In genomic region chr2:157256621-157257020, GRCh38 we compare ENCODE assay signal across 12 cellular contexts. TPM values are rescaled to one million over a fixed set of nuclear protein-coding genes. Genes with fewer than 3 reads are reported as not detected.
DNase-seq lines count a peak whose midpoint lies in the region; ATAC-seq and TF ChIP-seq lines count a peak whose summit lies in the region.
"Had no signal": no experiment of that assay in that cellular context is flagged by ENCODE, and none has a peak within 500 bp of the region (broad histone marks: within the 10 kb centered on the region; RNA-seq: fewer than 3 reads in every experiment).

No MANE protein-coding gene starts in this region.

- H3K9me3 ChIP-seq in body of pancreas: no peaks in the 10 kb centered on the region
- H3K9me3 ChIP-seq: breast epithelium had no signal

- peaks cover 2% of the 10 kb centered on the region for H3K27me3 Mint-ChIP-seq in activated CD4-positive, alpha-beta memory T cell treated with anti-CD3 and anti-CD28 coated beads, Interleukin-2, amount 10 ng/mL, durations not matched to agents 7 days and 5 days

- no peak for TF ChIP-seq CTCF in body of pancreas (IDR thresholded peaks at IDR 0.05)
- TF ChIP-seq CTCF in lower leg skin (IDR thresholded peaks at IDR 0.05): no peak

- peaks cover 45% of the 10 kb centered on the region for H3K4me1 ChIP-seq in ACC112 (ENCODE audit: control insufficient read depth, insufficient read depth, low read length, unreplicated experiment)
- no peaks in the 10 kb centered on the region for H3K4me1 ChIP-seq in body of pancreas
- H3K4me1 ChIP-seq: breast epithelium had no signal

- H3K4me1 Mint-ChIP-seq in activated CD4-positive, alpha-beta memory T cell treated with anti-CD3 and anti-CD28 coated beads, Interleukin-2, amount 10 ng/mL, durations not matched to agents 7 days and 5 days: peaks cover 31% of the 10 kb centered on the region

- peak overlapping the region; percentile 30 for H2AFZ ChIP-seq in ACC112 (ENCODE audit: low read length, unreplicated experiment)

- H3K27ac ChIP-seq in ACC112 (ENCODE audit: low read depth, low read length) (no peak overlapping the region), body of pancreas (no peak overlapping the region)

- DNase-seq in activated CD4-positive, alpha-beta memory T cell treated with anti-CD3 and anti-CD28 coated beads, Interleukin-2, amount 10 ng/mL, durations not matched to agents 7 days and 5 days: peak; percentile 27
- DNase-seq in DMS153 treated with DMSO at 0.1 percent for 48 hours (lab: John Stamatoyannopoulos, UW; ENCODE audit: unreplicated experiment) (no peak), SK-N-DZ (ENCODE audit: low spot score) (no peak), body of pancreas (no peak), lower leg skin (ENCODE audit: low spot score in 2 of 2) (no peak)
- DNase-seq: COR-L47, SW 1271 had no signal

- no peak for TF ChIP-seq POLR2A in body of pancreas (IDR thresholded peaks at IDR 0.05)
- TF ChIP-seq POLR2A in lower leg skin (IDR thresholded peaks at IDR 0.05): no peak

- H3K27me3 ChIP-seq in ACC112 (ENCODE audit: insufficient read depth, low read length) (no peaks in the 10 kb centered on the region), body of pancreas (no peaks in the 10 kb centered on the region)
- H3K27me3 ChIP-seq: breast epithelium had no signal

- H3K9me3 Mint-ChIP-seq in activated CD4-positive, alpha-beta memory T cell treated with anti-CD3 and anti-CD28 coated beads, Interleukin-2, amount 10 ng/mL, durations not matched to agents 7 days and 5 days: peaks cover 2% of the 10 kb centered on the region
- H3K9me3 Mint-ChIP-seq: IgD-negative memory B cell had no signal

- CTCF ChIA-PET in activated CD4-positive, alpha-beta memory T cell treated with anti-CD3 and anti-CD28 coated beads, Interleukin-2, amount 10 ng/mL, durations not matched to agents 7 days and 5 days (lab: Charles Lee): no interaction called here

- 79 to 83% methylated on average over 3 of the region's 3 CpGs for WGBS in body of pancreas, 2 donors
- 91% methylated on average over 3 of the region's 3 CpGs for WGBS in lower leg skin, 2 donors

- no peak overlapping the region for H3K4me3 Mint-ChIP-seq in activated CD4-positive, alpha-beta memory T cell treated with anti-CD3 and anti-CD28 coated beads, Interleukin-2, amount 10 ng/mL, durations not matched to agents 7 days and 5 days
- H3K4me3 Mint-ChIP-seq: IgD-negative memory B cell had no signal

- POLR2A ChIA-PET in activated CD4-positive, alpha-beta memory T cell treated with anti-CD3 and anti-CD28 coated beads, Interleukin-2, amount 10 ng/mL, durations not matched to agents 7 days and 5 days (lab: Charles Lee): no interaction called here

- intact Hi-C loops in body of pancreas (cut with DNase I): no loop called here
- intact Hi-C loops in lower leg skin (cut with DNase I; ENCODE audit: low total_unique reads): no loop called here

- H3K27ac Mint-ChIP-seq in activated CD4-positive, alpha-beta memory T cell treated with anti-CD3 and anti-CD28 coated beads, Interleukin-2, amount 10 ng/mL, durations not matched to agents 7 days and 5 days: no peak overlapping the region
- H3K27ac Mint-ChIP-seq: IgD-negative memory B cell had no signal

- ATAC-seq in GM19043 (IDR thresholded peaks at IDR 0.05; ENCODE audit: low read depth, unreplicated experiment) (peak; percentile 97), HG02884 (IDR thresholded peaks at IDR 0.05; ENCODE audit: unreplicated experiment) (peak; percentile 98), body of pancreas (no peak)

- no peaks in the 10 kb centered on the region for H3K36me3 Mint-ChIP-seq in activated CD4-positive, alpha-beta memory T cell treated with anti-CD3 and anti-CD28 coated beads, Interleukin-2, amount 10 ng/mL, durations not matched to agents 7 days and 5 days (ENCODE audit: low read depth)
- H3K36me3 Mint-ChIP-seq: IgD-negative memory B cell had no signal

- peaks cover 3% of the 10 kb centered on the region for H3K79me2 ChIP-seq in ACC112 (ENCODE audit: control insufficient read depth, insufficient read depth, low read length, unreplicated experiment)

- H3K4me3 ChIP-seq in ACC112 (ENCODE audit: low read depth, low read length): 0 out of 2 replicates have a peak overlapping the region, but pooled peaks have one; percentile 81
- no peak overlapping the region for H3K4me3 ChIP-seq in body of pancreas
- no peak overlapping the region for H3K4me3 ChIP-seq in lower leg skin (ENCODE audit: low read depth, poor library complexity, severe bottlenecking)

- H3K36me3 ChIP-seq in ACC112 (ENCODE audit: insufficient read depth, low read length) (no peaks in the 10 kb centered on the region), body of pancreas (replicated peaks in 1 of 2; ENCODE audit: insufficient read depth in 1 of 2, low read depth in 2 of 2) (no peaks in the 10 kb centered on the region)
- H3K36me3 ChIP-seq: breast epithelium had no signal

RNA-seq across cellular contexts. Expression of gene GALNT5, which starts 0.9 kb away (rescaled TPM):
- total RNA-seq in activated CD4-positive, alpha-beta memory T cell treated with anti-CD3 and anti-CD28 coated beads, Interleukin-2, amount 10 ng/mL, durations not matched to agents 7 days and 5 days: not detected
- not detected in 2 replicates for polyA plus RNA-seq in SK-N-DZ (2014; cell fraction: cytosol; rRNA removed)
- not detected in 2 replicates for polyA plus RNA-seq in SK-N-DZ (2014; cell fraction: nucleus; rRNA removed)
- total RNA-seq in body of pancreas (1 to 10 TPM in 1 of 2 donors, not detected in 1; 3.1 TPM), lower leg skin (under 1 TPM; 0.08 to 0.71 (median 0.44) TPM)
- polyA plus RNA-seq: IgD-negative memory B cell had no signal
